In the genomic region with DNA sequence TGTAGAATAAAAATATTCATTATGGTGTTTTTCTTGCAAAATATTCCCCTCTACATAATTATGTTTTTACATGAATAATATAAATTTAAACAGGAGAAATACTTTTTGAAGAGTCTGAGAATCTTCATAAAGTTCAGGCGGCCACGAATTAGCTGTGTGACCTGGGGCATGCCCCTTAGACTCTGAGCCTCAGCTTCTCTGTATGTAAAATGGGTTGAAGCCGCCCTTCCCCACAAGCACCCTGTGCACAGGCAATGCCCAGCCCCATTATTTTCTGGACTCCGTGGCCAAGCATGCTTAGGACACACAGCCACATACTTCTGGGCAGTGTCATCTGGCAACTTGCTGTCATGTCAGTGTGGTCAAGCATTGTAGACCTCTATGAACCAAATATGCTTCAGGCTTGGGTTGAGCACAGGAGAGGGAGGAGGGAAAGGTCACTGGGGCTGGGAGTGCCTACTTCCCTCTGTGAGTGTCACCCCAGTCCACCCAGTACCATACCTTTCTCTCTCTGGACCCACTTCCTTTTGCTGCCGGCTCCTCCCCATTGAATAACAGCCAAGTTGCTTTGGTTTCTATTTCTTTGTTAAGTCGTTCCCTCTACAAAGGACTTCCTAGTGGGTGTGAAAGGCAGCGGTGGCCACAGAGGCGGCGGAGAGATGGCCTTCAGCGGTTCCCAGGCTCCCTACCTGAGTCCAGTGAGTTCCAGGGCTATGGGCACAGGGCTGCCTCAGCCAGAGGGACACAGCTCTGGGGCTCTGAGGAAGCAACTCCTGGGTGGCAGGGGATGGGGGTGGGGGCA, we compare ENCODE assay signal across 8 cellular contexts. TPM values are rescaled to one million over a fixed set of nuclear protein-coding genes. Genes with fewer than 3 reads are reported as not detected.
DNase-seq lines count a peak whose midpoint lies in the region; ATAC-seq lines count a peak whose summit lies in the region.

A gene (plus strand): TSS at position 582 of the 802 bp plus-strand sequence. CDS start 78 bp downstream, at position 660.

- in situ Hi-C loops in Caki2 (cut with HindIII; ENCODE audit: low pct_unique_long_range_greater_than_20kb, low sequenced_read_pairs) = no loop called here

- peaks cover 29% of the 10 kb centered on the region for H3K36me3 Mint-ChIP-seq in activated T-helper 1 cell treated with anti-CD3 and anti-CD28 coated beads, Interleukin-12 subunit alpha, Interleukin-12 subunit beta, Interleukin-2, Interleukin-4 antibody, amounts not matched to agents 30 ng/mL and 10 ng/mL and 1 ng/mL, durations not matched to agents 14 hours and 24 hours and 36 hours (ENCODE audit: low read depth)

- peaks cover 54% of the 10 kb centered on the region for H3K4me1 Mint-ChIP-seq in activated T-helper 1 cell treated with anti-CD3 and anti-CD28 coated beads, Interleukin-12 subunit alpha, Interleukin-12 subunit beta, Interleukin-2, Interleukin-4 antibody, amounts not matched to agents 30 ng/mL and 10 ng/mL and 1 ng/mL, durations not matched to agents 14 hours and 24 hours and 36 hours (ENCODE audit: low read depth)

- H3K9me3 Mint-ChIP-seq in activated T-helper 1 cell treated with anti-CD3 and anti-CD28 coated beads, Interleukin-12 subunit alpha, Interleukin-12 subunit beta, Interleukin-2, Interleukin-4 antibody, amounts not matched to agents 30 ng/mL and 10 ng/mL and 1 ng/mL, durations not matched to agents 14 hours and 24 hours and 36 hours = no peaks in the 10 kb centered on the region

- no peaks in the 10 kb centered on the region for H3K27me3 Mint-ChIP-seq in activated T-helper 1 cell treated with anti-CD3 and anti-CD28 coated beads, Interleukin-12 subunit alpha, Interleukin-12 subunit beta, Interleukin-2, Interleukin-4 antibody, amounts not matched to agents 30 ng/mL and 10 ng/mL and 1 ng/mL, durations not matched to agents 14 hours and 24 hours and 36 hours (ENCODE audit: insufficient read depth)

- H3K4me3 Mint-ChIP-seq in activated T-helper 1 cell treated with anti-CD3 and anti-CD28 coated beads, Interleukin-12 subunit alpha, Interleukin-12 subunit beta, Interleukin-2, Interleukin-4 antibody, amounts not matched to agents 30 ng/mL and 10 ng/mL and 1 ng/mL, durations not matched to agents 14 hours and 24 hours and 36 hours = peak within 1 kb of the TSS; percentile 89

- peak; percentile 61 for ATAC-seq in GM19397 (IDR thresholded peaks at IDR 0.05; ENCODE audit: unreplicated experiment)

- DNase-seq in Caki2 (ENCODE audit: low read depth) (peak; percentile 4), cardiac septum (ENCODE audit: low spot score) (no peak), islet precursor cell (no peak)
- DNase-seq in Jurkat, Clone E6-1 (ENCODE audit: low read depth, low spot score) = peak; percentile 54
- peak; percentile 37 for DNase-seq in activated T-helper 1 cell treated with anti-CD3 and anti-CD28 coated beads, Interleukin-12 subunit alpha, Interleukin-12 subunit beta, Interleukin-2, Interleukin-4 antibody, amounts not matched to agents 30 ng/mL and 10 ng/mL and 1 ng/mL, durations not matched to agents 14 hours and 24 hours and 36 hours (ENCODE audit: low spot score)
- peak in 2 of 3 experiments; percentile 6 to 11 for DNase-seq in stimulated activated CD4-positive, alpha-beta T cell treated with anti-CD3 and anti-CD28 coated beads, TNF-alpha, amount 100 ng/mL, for 4 hours (ENCODE audit: low read depth in 3 of 3)
- no peak for DNase-seq in activated CD8-positive, alpha-beta memory T cell treated with anti-CD3 and anti-CD28 coated beads for 24 hours

- H3K27ac Mint-ChIP-seq in activated T-helper 1 cell treated with anti-CD3 and anti-CD28 coated beads, Interleukin-12 subunit alpha, Interleukin-12 subunit beta, Interleukin-2, Interleukin-4 antibody, amounts not matched to agents 30 ng/mL and 10 ng/mL and 1 ng/mL, durations not matched to agents 14 hours and 24 hours and 36 hours = peak within 1 kb of the TSS; percentile 91

- intact Hi-C loops in activated T-helper 1 cell treated with anti-CD3 and anti-CD28 coated beads, Interleukin-12 subunit alpha, Interleukin-12 subunit beta, Interleukin-2, Interleukin-4 antibody, amounts not matched to agents 30 ng/mL and 10 ng/mL and 1 ng/mL, durations not matched to agents 14 hours and 24 hours and 36 hours (cut with micrococcal nuclease) = loop anchor here (1.0 kb wide), 1 partner anchor 15 kb away; no protein-coding TSS in a partner anchor
- intact Hi-C loops in cardiac septum (cut with DNase I) = no loop called here

- peak within 1 kb of the TSS; percentile 90 for H3K4me3 ChIP-seq in Jurkat, Clone E6-1 (ENCODE audit: low read length)

RNA-seq across cellular contexts. Expression of the gene that starts here (rescaled TPM):
- 14.0 TPM in 1 of 2 replicates, not detected in the other for total RNA-seq in Caki2 (2014; rRNA removed; shearing (Covaris generic); ENCODE audit: low replicate concordance)
- 22.1 TPM for polyA plus RNA-seq in Jurkat, Clone E6-1 (2012; ENCODE audit: insufficient read depth, insufficient read length)
- total RNA-seq in activated T-helper 1 cell treated with anti-CD3 and anti-CD28 coated beads, Interleukin-12 subunit alpha, Interleukin-12 subunit beta, Interleukin-2, Interleukin-4 antibody, amounts not matched to agents 30 ng/mL and 10 ng/mL and 1 ng/mL, durations not matched to agents 14 hours and 24 hours and 36 hours = 38.4 and 39.7 TPM in 2 replicates
- 20.1 TPM for total RNA-seq in cardiac septum

Comparison
In these comparisons a context has a peak if more than half of its experiments do, and no peak if none do; other contexts are left out.
1. DNase-seq: peak in Caki2 (single experiment), Jurkat, Clone E6-1 (single experiment), activated T-helper 1 cell treated with anti-CD3 and anti-CD28 coated beads, Interleukin-12 subunit alpha, Interleukin-12 subunit beta, Interleukin-2, Interleukin-4 antibody, amounts not matched to agents 30 ng/mL and 10 ng/mL and 1 ng/mL, durations not matched to agents 14 hours and 24 hours and 36 hours (single experiment) and stimulated activated CD4-positive, alpha-beta T cell treated with anti-CD3 and anti-CD28 coated beads, TNF-alpha, amount 100 ng/mL, for 4 hours (2 of 3); none in cardiac septum (single experiment), islet precursor cell (single experiment) and activated CD8-positive, alpha-beta memory T cell treated with anti-CD3 and anti-CD28 coated beads for 24 hours (single experiment).